ENCODE assay signal across 8 cellular contexts in the genomic region with DNA sequence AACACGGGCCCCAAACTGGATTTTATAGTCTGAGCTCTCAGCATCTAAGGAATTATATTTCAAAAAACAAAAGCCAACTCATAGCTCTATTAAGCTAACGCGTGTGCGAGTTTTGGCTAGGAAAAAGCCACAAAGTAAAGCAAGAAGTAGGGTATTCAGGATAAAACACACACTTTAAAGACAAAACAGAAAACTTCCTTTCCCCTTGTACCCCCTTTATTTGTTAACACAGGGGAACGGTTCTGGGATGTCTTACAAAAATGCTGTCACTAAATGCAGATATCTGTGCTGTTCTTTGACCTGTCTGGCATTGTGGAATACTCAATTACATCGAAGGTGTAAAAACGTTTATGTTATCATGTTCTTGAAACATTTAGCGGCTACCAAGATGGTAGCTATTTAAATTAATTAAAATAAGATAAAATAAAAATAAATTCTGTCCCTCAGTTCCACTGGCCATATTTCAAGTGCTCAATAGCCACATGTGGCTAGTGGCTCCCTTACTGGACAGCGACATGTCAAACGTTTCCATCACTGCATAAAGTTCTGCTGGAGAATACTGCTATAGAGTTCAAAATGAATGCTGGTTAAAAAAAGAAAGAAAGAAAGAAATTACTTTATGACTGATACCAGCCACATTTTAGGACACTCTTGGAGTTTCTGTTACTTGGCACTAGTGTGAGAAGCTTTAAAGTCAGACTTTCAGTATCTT. TPM values are rescaled to one million over a fixed set of nuclear protein-coding genes. Genes with fewer than 3 reads are reported as not detected.
DNase-seq lines count a peak whose midpoint lies in the region; ATAC-seq and TF ChIP-seq lines count a peak whose summit lies in the region.
"Had no signal": no experiment of that assay in that cellular context is flagged by ENCODE, and none has a peak within 500 bp of the region (broad histone marks: within the 10 kb centered on the region; RNA-seq: fewer than 3 reads in every experiment).

No MANE protein-coding gene starts in this region.

- H3K27ac ChIP-seq in HUES64 (ENCODE audit: low read depth, low read length) (no peak overlapping the region), lower lobe of right lung (peak overlapping the region; percentile 81), temporal lobe (ENCODE audit: low read depth, low read length) (peak overlapping the region; percentile 76), RWPE1 (no peak overlapping the region)

- POLR2A ChIA-PET in RWPE1 (lab: Yijun Ruan, JAX; ENCODE audit: low non-redundant PET): no interaction called here

- H3K4me3 ChIP-seq in HUES64 (ENCODE audit: low read length) (peak overlapping the region; percentile 67), lower lobe of right lung (peak overlapping the region; percentile 63)
- H3K4me3 ChIP-seq: K562 had no signal

- peaks cover 32% of the 10 kb centered on the region for H3K27me3 Mint-ChIP-seq in brain

- CTCF ChIA-PET in RWPE1 (lab: Yijun Ruan, JAX): interaction anchor here (0.6 kb wide), 1 partner anchor 256 kb away, joined by 3 read pairs; no protein-coding TSS in a partner anchor

- WGBS in HUES64: 69% methylated on average over 9 of the region's 10 CpGs

- H3K36me3 ChIP-seq in HUES64 (ENCODE audit: insufficient read depth, low read length) (no peaks in the 10 kb centered on the region), lower lobe of right lung (no peaks in the 10 kb centered on the region)

- H3K4me1 Mint-ChIP-seq in brain: peaks cover 36% of the 10 kb centered on the region

- intact Hi-C loops in lower lobe of right lung (cut with DNase I): no loop called here

- no peaks in the 10 kb centered on the region for H3K36me3 Mint-ChIP-seq in brain

- H3K4me1 ChIP-seq in HUES64 (ENCODE audit: insufficient read depth, low read length) (no peaks in the 10 kb centered on the region), lower lobe of right lung (peaks cover 19% of the 10 kb centered on the region)

- H3K27me3 ChIP-seq in HUES64 (ENCODE audit: insufficient read depth, low read length) (peaks cover 59% of the 10 kb centered on the region), lower lobe of right lung (ENCODE audit: low read depth) (no peaks in the 10 kb centered on the region)

- no peak for TF ChIP-seq CTCF in brain (conservative IDR thresholded peaks at IDR 0.05)
- TF ChIP-seq CTCF in lower lobe of right lung (IDR thresholded peaks at IDR 0.05): no peak
- TF ChIP-seq CTCF in RWPE1 (conservative IDR thresholded peaks at IDR 0.05; ENCODE audit: low read depth): no peak

- DNase-seq in lower lobe of right lung: no peak
- no peak for DNase-seq in NCI-H2227 (lab: John Stamatoyannopoulos, UW; ENCODE audit: unreplicated experiment)
- DNase-seq in NCI-H187 treated with DMSO at 0.1 percent for 48 hours (lab: John Stamatoyannopoulos, UW): no peak
- no peak for DNase-seq in RWPE1 (ENCODE audit: low spot score)

- no peaks in the 10 kb centered on the region for H3K9me3 ChIP-seq in HUES64 (ENCODE audit: insufficient read depth, low read depth, low read length)
- no peaks in the 10 kb centered on the region for H3K9me3 ChIP-seq in lower lobe of right lung

- H3K27ac Mint-ChIP-seq in brain: peak overlapping the region in 4 of 5 experiments; percentile 32 to 96 (median 80)

- no peak for ATAC-seq in lower lobe of right lung
- ATAC-seq: K562 had no signal

- peaks cover 0 to 2% (median 0%) of the 10 kb centered on the region in 5 experiments for H3K9me3 Mint-ChIP-seq in brain

- peak overlapping the region; percentile 87 to 95 (median 91) for H3K4me3 Mint-ChIP-seq in brain

- no peak overlapping the region for H3K9ac ChIP-seq in HUES64 (ENCODE audit: low read depth, low read length)

RNA-seq across cellular contexts. Expression of a gene that starts 7.2 kb away (rescaled TPM):
- 1.4 TPM for polyA plus RNA-seq in HUES64 (2013, experiment 1 of 2)
- polyA plus RNA-seq in HUES64 (2013, experiment 2 of 2): 3.0 TPM
- 9.8 TPM for polyA plus RNA-seq in brain (ENCODE audit: insufficient read depth, low read depth, low replicate concordance)
- total RNA-seq in lower lobe of right lung: 42.0 TPM
- 951 TPM for total RNA-seq in temporal lobe

Comparison
In these comparisons a context has a peak if more than half of its experiments do, and no peak if none do; other contexts are left out.
1. H3K27ac ChIP-seq: peak in lower lobe of right lung (single experiment) and temporal lobe (single experiment); none in HUES64 (single experiment) and RWPE1 (single experiment).
2. RNA of a gene that starts 7.2 kb away (total RNA-seq): 951 TPM in temporal lobe (single experiment); 42.0 TPM in lower lobe of right lung (single experiment); every median in the first group is over 10 times any median in the second.